8 cellular contexts compared by ENCODE assay signal in genomic region chr9:38066167-38066906, GRCh38. TPM values are rescaled to one million over a fixed set of nuclear protein-coding genes. Genes with fewer than 3 reads are reported as not detected.
DNase-seq lines count a peak whose midpoint lies in the region; FAIRE-seq and TF ChIP-seq lines count a peak whose summit lies in the region.

No MANE protein-coding gene starts in this region.

- H3K9me3 ChIP-seq in HUES6 (ENCODE audit: control insufficient read depth, insufficient read depth, low read depth, low read length) (no peaks in the 10 kb centered on the region), mucosa of rectum (ENCODE audit: control insufficient read depth in 2 of 2, low read length in 2 of 2) (no peaks in the 10 kb centered on the region)

- H3K4me1 ChIP-seq in HUES6 (ENCODE audit: control insufficient read depth, insufficient read depth, low read length) (peaks cover 54% of the 10 kb centered on the region), mucosa of rectum (ENCODE audit: control insufficient read depth in 2 of 2, insufficient read depth in 2 of 2, low read length in 2 of 2) (peaks cover 37 to 47% of the 10 kb centered on the region in 2 donors)

- H3K4me3 ChIP-seq in AG09309 (ENCODE audit: control insufficient read depth, low read depth, low read length), result peak overlapping the region; percentile 98
- H3K4me3 ChIP-seq in HUES6 (ENCODE audit: low read depth, low read length), result peak overlapping the region; percentile 84
- H3K4me3 ChIP-seq in bronchial epithelial cell (ENCODE audit: low read depth, low read length), result peak overlapping the region; percentile 81
- H3K4me3 ChIP-seq in mucosa of rectum (ENCODE audit: low read length in 2 of 2), result peak overlapping the region; percentile 79 to 85

- FAIRE-seq in bronchial epithelial cell (lab: Jason Lieb, UNC), result no peak

- peak; percentile 19 for TF ChIP-seq CTCF in AG09309 (IDR thresholded peaks at IDR 0.05; ENCODE audit: control insufficient read depth, insufficient read depth, low read depth, low read length, missing control alignments)
- TF ChIP-seq CTCF in bronchial epithelial cell (IDR thresholded peaks at IDR 0.05; ENCODE audit: insufficient read depth, low read length, severe bottlenecking), result peak; percentile 46

- DNase-seq in AG09309 (ENCODE audit: low read depth) (no peak), bronchial epithelial cell (ENCODE audit: low read depth) (peak; percentile 62), medulla oblongata (ENCODE audit: extremely low spot score) (no peak), mucosa of gallbladder (ENCODE audit: low spot score) (no peak)
- no peak for DNase-seq in activated effector memory CD4-positive, alpha-beta T cell treated with Interleukin-2 at 50 U/mL for 16 hours
- no peak for DNase-seq in activated CD8-positive, alpha-beta memory T cell treated with anti-CD3 and anti-CD28 coated beads, Interleukin-2, amount 50 U/mL, for 4 hours

- H3K36me3 ChIP-seq in HUES6 (ENCODE audit: control insufficient read depth, insufficient read depth, low read length), result no peaks in the 10 kb centered on the region; the same call in 1 of the 2 replicates
- H3K36me3 ChIP-seq in bronchial epithelial cell (ENCODE audit: control insufficient read depth, insufficient read depth, low read length), result no peaks in the 10 kb centered on the region
- H3K36me3 ChIP-seq in mucosa of rectum (ENCODE audit: control insufficient read depth in 2 of 2, insufficient read depth in 2 of 2, low read length in 2 of 2), result no peaks in the 10 kb centered on the region

- no peak overlapping the region; the same call in 1 of the 2 replicates for H3K27ac ChIP-seq in HUES6 (ENCODE audit: low read depth, low read length)
- H3K27ac ChIP-seq in mucosa of rectum (ENCODE audit: low read depth in 2 of 2, low read length in 2 of 2), result peak overlapping the region; percentile 78 to 79

- peaks cover 10% of the 10 kb centered on the region; the same call in 1 of the 2 replicates for H3K27me3 ChIP-seq in HUES6 (ENCODE audit: control insufficient read depth, insufficient read depth, low read length)
- no peaks in the 10 kb centered on the region for H3K27me3 ChIP-seq in bronchial epithelial cell (ENCODE audit: control insufficient read depth, insufficient read depth, low read length)
- H3K27me3 ChIP-seq in mucosa of rectum (ENCODE audit: control insufficient read depth in 2 of 2, insufficient read depth in 2 of 2, low read length in 2 of 2), result no peaks in the 10 kb centered on the region

- H3K9ac ChIP-seq in HUES6 (ENCODE audit: low read length) (peak overlapping the region; percentile 93), mucosa of rectum (ENCODE audit: low read depth in 1 of 2, low read length in 2 of 2) (peak overlapping the region in 1 of 2 donors; percentile 85)

RNA-seq across cellular contexts. Expression of gene SHB, which starts 2.7 kb away (rescaled TPM):
- total RNA-seq in bronchial epithelial cell (14.5 and 16.6 TPM in 2 replicates), mucosa of gallbladder (54.5 TPM)
